In genomic region chr7:23873306-23873705, GRCh38 we compare ENCODE assay signal across 23 cellular contexts.
"Had no signal": no experiment of that assay in that cellular context is flagged by ENCODE, and none has a peak within 500 bp of the region (broad histone marks: within the 10 kb centered on the region; RNA-seq: fewer than 3 reads in every experiment).

No MANE protein-coding gene starts in this region.

- DNase-seq: colonic mucosa; effector CD8-positive, alpha-beta T cell; endodermal cell; foreskin fibroblast; gastrocnemius medialis; heart left ventricle; left cardiac atrium; left lung; mesendoderm; midbrain; naive thymus-derived CD8-positive, alpha-beta T cell; nephron progenitor cell; nucleus accumbens; right cardiac atrium; sigmoid colon; spleen; stimulated activated CD4-positive, alpha-beta T cell treated with anti-CD3 and anti-CD28 coated beads, Interleukin-4, amount 100 ng/mL, for 4 hours; stimulated activated naive CD8-positive, alpha-beta T cell treated with anti-CD3 and anti-CD28 coated beads, Interleukin-15, Interleukin-2, amounts not matched to agents 100 U/mL and 50 U/mL, for 24 hours; substantia nigra; testis; tibial artery; upper lobe of left lung; uterus had no signal
